Comparison of ENCODE assay signal across 9 cellular contexts in genomic region chr18:58438161-58438983, GRCh38.
DNase-seq lines count a peak whose midpoint lies in the region; TF ChIP-seq lines count a peak whose summit lies in the region.
"Had no signal": no experiment of that assay in that cellular context is flagged by ENCODE, and none has a peak within 500 bp of the region (broad histone marks: within the 10 kb centered on the region; RNA-seq: fewer than 3 reads in every experiment).

No MANE protein-coding gene starts in this region.

- H3K4me3 ChIP-seq in mucosa of rectum (ENCODE audit: low read length in 2 of 2): peak overlapping the region; percentile 51 to 69

- peaks cover 13% of the 10 kb centered on the region for H3K4me1 Mint-ChIP-seq in nephron progenitor cell

- in situ Hi-C loops in ACHN (cut with HindIII; ENCODE audit: low pct_ligation_motif_present, low pct_unique_long_range_greater_than_20kb, low sequenced_read_pairs): no loop called here

- H3K36me3 Mint-ChIP-seq in nephron progenitor cell (ENCODE audit: low read depth): no peaks in the 10 kb centered on the region

- H3K27me3 Mint-ChIP-seq in nephron progenitor cell (ENCODE audit: low read depth, poor library complexity): peaks cover 6% of the 10 kb centered on the region

- no peak overlapping the region for H3K27ac ChIP-seq in mucosa of rectum (ENCODE audit: low read depth in 2 of 2, low read length in 2 of 2)
- H3K27ac ChIP-seq: epithelial cell of prostate had no signal

- no peak overlapping the region for H3K27ac Mint-ChIP-seq in nephron progenitor cell

- no peak overlapping the region for H3K4me3 Mint-ChIP-seq in nephron progenitor cell

- H3K4me1 ChIP-seq in mucosa of rectum (ENCODE audit: control insufficient read depth in 2 of 2, insufficient read depth in 2 of 2, low read length in 2 of 2): peaks cover 4 to 10% of the 10 kb centered on the region in 2 donors

- H3K9me3 ChIP-seq in mucosa of rectum (ENCODE audit: control insufficient read depth in 2 of 2, low read length in 2 of 2): no peaks in the 10 kb centered on the region

- peaks cover 15% of the 10 kb centered on the region for H3K9me3 Mint-ChIP-seq in nephron progenitor cell

- H3K36me3 ChIP-seq in mucosa of rectum (ENCODE audit: control insufficient read depth in 2 of 2, insufficient read depth in 2 of 2, low read length in 2 of 2): no peaks in the 10 kb centered on the region

- no peak for TF ChIP-seq CTCF in nephron progenitor cell (IDR thresholded peaks at IDR 0.05)

- no peaks in the 10 kb centered on the region for H3K27me3 ChIP-seq in mucosa of rectum (ENCODE audit: control insufficient read depth in 2 of 2, insufficient read depth in 2 of 2, low read length in 2 of 2)

- DNase-seq in ACHN (peak; percentile 41), GM19240 (ENCODE audit: insufficient read length, low spot score) (peak; percentile 9), amniotic epithelial cell (ENCODE audit: low read depth) (peak; percentile 62), nephron progenitor cell (no peak), NCI-H1092 (lab: John Stamatoyannopoulos, UW) (no peak), NCI-H2107 treated with DMSO at 0.1 percent for 48 hours (lab: John Stamatoyannopoulos, UW; ENCODE audit: unreplicated experiment) (no peak), iPS-NIHi7 (ENCODE audit: extremely low spot score) (no peak)

- peak overlapping the region; percentile 22 to 43 for H3K9ac ChIP-seq in mucosa of rectum (ENCODE audit: low read depth in 1 of 2, low read length in 2 of 2)

Comparison
In these comparisons a context has a peak if more than half of its experiments do, and no peak if none do; other contexts are left out.
1. DNase-seq: peak in ACHN (single experiment), GM19240 (single experiment) and amniotic epithelial cell (single experiment); none in nephron progenitor cell (single experiment), NCI-H1092 (single experiment), NCI-H2107 treated with DMSO at 0.1 percent for 48 hours (single experiment) and iPS-NIHi7 (single experiment).